Comparison of ENCODE assay signal across 8 cellular contexts in genomic region chr22:36339171-36340065, GRCh38. TPM values are rescaled to one million over a fixed set of nuclear protein-coding genes. Genes with fewer than 3 reads are reported as not detected.
A peak's percentile ranks its signal among the peaks of the same experiment; 100 is the strongest.
DNase-seq lines count a peak whose midpoint lies in the region; ATAC-seq and TF ChIP-seq lines count a peak whose summit lies in the region.

No MANE protein-coding gene starts in this region.

- H3K4me3 Mint-ChIP-seq in activated T-helper 17 cell treated with anti-CD3 and anti-CD28 coated beads, Interleukin-2, amount 50 U/mL, for 72 hours: peak overlapping the region; percentile 74
- no peak overlapping the region for H3K4me3 Mint-ChIP-seq in stimulated activated memory B cell treated with anti-CD40 and anti-IgM and Interleukin-4, amounts not matched to agents 10 μg/mL and 1 μg/mL and 100 μg/mL, for 72 hours

- no peaks in the 10 kb centered on the region for H3K9me3 Mint-ChIP-seq in activated T-helper 17 cell treated with anti-CD3 and anti-CD28 coated beads, Interleukin-2, amount 50 U/mL, for 72 hours
- no peaks in the 10 kb centered on the region for H3K9me3 Mint-ChIP-seq in stimulated activated memory B cell treated with anti-CD40 and anti-IgM and Interleukin-4, amounts not matched to agents 10 μg/mL and 1 μg/mL and 100 μg/mL, for 72 hours

- peak in 1 of 2 donors; percentile 74 for DNase-seq in foreskin keratinocyte
- DNase-seq in DMS79 treated with DMSO at 0.1 percent for 48 hours (lab: John Stamatoyannopoulos, UW): no peak
- DNase-seq in GM10248 (ENCODE audit: extremely low spot score): no peak
- no peak for DNase-seq in NCI-H146 treated with DMSO at 0.1 percent for 48 hours (lab: John Stamatoyannopoulos, UW; ENCODE audit: unreplicated experiment)
- DNase-seq in HuH-7 (ENCODE audit: low spot score): no peak

- peaks cover 100% of the 10 kb centered on the region for H3K36me3 Mint-ChIP-seq in activated T-helper 17 cell treated with anti-CD3 and anti-CD28 coated beads, Interleukin-2, amount 50 U/mL, for 72 hours (ENCODE audit: low read depth)
- peaks cover 78% of the 10 kb centered on the region for H3K36me3 Mint-ChIP-seq in stimulated activated memory B cell treated with anti-CD40 and anti-IgM and Interleukin-4, amounts not matched to agents 10 μg/mL and 1 μg/mL and 100 μg/mL, for 72 hours

- H3K9me3 ChIP-seq in HEK293 (ENCODE audit: control insufficient read depth, insufficient read depth, low read depth, low read length): no peaks in the 10 kb centered on the region

- H3K27me3 Mint-ChIP-seq in activated T-helper 17 cell treated with anti-CD3 and anti-CD28 coated beads, Interleukin-2, amount 50 U/mL, for 72 hours: no peaks in the 10 kb centered on the region
- no peaks in the 10 kb centered on the region for H3K27me3 Mint-ChIP-seq in stimulated activated memory B cell treated with anti-CD40 and anti-IgM and Interleukin-4, amounts not matched to agents 10 μg/mL and 1 μg/mL and 100 μg/mL, for 72 hours

- no peaks in the 10 kb centered on the region for H3K4me1 ChIP-seq in HEK293 (ENCODE audit: control insufficient read depth, insufficient read depth, low read length)
- H3K4me1 ChIP-seq in foreskin keratinocyte: peaks cover 34% of the 10 kb centered on the region

- peaks cover 79% of the 10 kb centered on the region for H3K4me1 Mint-ChIP-seq in activated T-helper 17 cell treated with anti-CD3 and anti-CD28 coated beads, Interleukin-2, amount 50 U/mL, for 72 hours
- peaks cover 83% of the 10 kb centered on the region for H3K4me1 Mint-ChIP-seq in stimulated activated memory B cell treated with anti-CD40 and anti-IgM and Interleukin-4, amounts not matched to agents 10 μg/mL and 1 μg/mL and 100 μg/mL, for 72 hours

- peak; percentile 79 for ATAC-seq in activated T-helper 17 cell treated with anti-CD3 and anti-CD28 coated beads, Interleukin-2, amount 50 U/mL, for 72 hours (replicated peaks)
- peak; percentile 24 for ATAC-seq in foreskin keratinocyte
- no peak for ATAC-seq in stimulated activated memory B cell treated with anti-CD40 and anti-IgM and Interleukin-4, amounts not matched to agents 10 μg/mL and 1 μg/mL and 100 μg/mL, for 72 hours

- peaks cover 31 to 96% of the 10 kb centered on the region in 2 experiments for H3K36me3 ChIP-seq in HEK293 (ENCODE audit: control insufficient read depth in 2 of 2, insufficient read depth in 1 of 2, low read length in 2 of 2)

- TF ChIP-seq CTCF in HEK293 (tag by site-specific recombination; IDR thresholded peaks at IDR 0.05): no peak
- no peak for TF ChIP-seq CTCF in foreskin keratinocyte (conservative IDR thresholded peaks at IDR 0.05)
- TF ChIP-seq CTCF in GM10248 (IDR thresholded peaks at IDR 0.05; ENCODE audit: control extremely low read depth, extremely low read depth, low read depth, missing control alignments): no peak

- H3K27me3 ChIP-seq in foreskin keratinocyte: no peaks in the 10 kb centered on the region

- no peak overlapping the region for H3K4me3 ChIP-seq in HEK293 (ENCODE audit: low read depth, low read length)

- POLR2A ChIA-PET in HEK293 (lab: Yijun Ruan, JAX) (interaction anchor here (0.6 to 1.2 kb wide), 3 partner anchors 32 to 68 kb away, joined by 3 to 5 read pairs (median 3); partner anchors contain the start of gene MYH9), GM10248 (lab: Yijun Ruan, JAX) (no interaction called here)

- peak overlapping the region; percentile 91 for H3K27ac Mint-ChIP-seq in activated T-helper 17 cell treated with anti-CD3 and anti-CD28 coated beads, Interleukin-2, amount 50 U/mL, for 72 hours
- peak overlapping the region; percentile 77 for H3K27ac Mint-ChIP-seq in stimulated activated memory B cell treated with anti-CD40 and anti-IgM and Interleukin-4, amounts not matched to agents 10 μg/mL and 1 μg/mL and 100 μg/mL, for 72 hours

- H3K27ac ChIP-seq in HEK293 (ENCODE audit: extremely low read depth, low read depth, low read length) (peak overlapping the region; percentile 25; the same call in 1 of the 2 replicates), foreskin keratinocyte (no peak overlapping the region)

- CTCF ChIA-PET in HEK293 (lab: Yijun Ruan, JAX): interaction anchor here (0.7 to 1.6 kb wide), 6 partner anchors 17 to 131 kb away, joined by 3 to 8 read pairs (median 4); no protein-coding TSS in a partner anchor
- CTCF ChIA-PET in GM10248 (lab: Yijun Ruan, JAX): interaction anchor here (0.9 to 1.4 kb wide), 6 partner anchors 12 to 132 kb away, joined by 3 to 4 read pairs (median 4); no protein-coding TSS in a partner anchor

TF ChIP-seq in HEK293, 187 proteins besides CTCF, POLR2A, EP300 and RAD21:
- TF ChIP-seq ZFHX2 (tag by site-specific recombination; conservative IDR thresholded peaks at IDR 0.05) (peak; percentile 36; the same call in 1 of the 2 replicates), SCRT2 (tag by site-specific recombination; IDR thresholded peaks at IDR 0.05) (no peak)

RNA-seq across cellular contexts. Expression of gene MYH9, which starts 48.3 kb away (rescaled TPM):
- total RNA-seq in activated T-helper 17 cell treated with anti-CD3 and anti-CD28 coated beads, Interleukin-2, amount 50 U/mL, for 72 hours: 100 to 1,000 TPM; 782 to 800 TPM
- 926 and 995 TPM in 2 replicates for total RNA-seq in foreskin keratinocyte
- 295 and 315 TPM in 2 replicates for polyA plus RNA-seq in foreskin keratinocyte
